37 cellular contexts compared by ENCODE assay signal in the genomic region with DNA sequence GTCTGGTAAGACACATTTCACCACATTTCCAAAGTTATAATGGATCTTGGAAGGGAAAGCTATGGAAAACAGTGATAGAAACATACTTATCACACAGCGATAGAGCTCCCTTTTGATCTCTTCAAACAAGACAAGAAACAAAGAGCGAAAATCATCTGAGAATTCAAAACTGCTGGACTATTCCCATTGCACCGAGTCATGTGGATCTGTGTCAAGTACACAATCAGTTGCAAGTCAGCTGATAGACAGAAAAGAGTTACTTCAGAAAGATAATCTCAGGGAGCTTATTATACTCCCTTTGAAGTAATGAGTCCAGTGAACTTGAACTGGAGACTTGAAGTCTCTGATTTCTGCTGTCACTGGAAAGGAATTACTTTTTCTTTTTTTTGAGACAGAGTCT.
"Had no signal": no experiment of that assay in that cellular context is flagged by ENCODE, and none has a peak within 500 bp of the region (broad histone marks: within the 10 kb centered on the region; RNA-seq: fewer than 3 reads in every experiment).

No MANE protein-coding gene starts in this region.

- H3K36me3 ChIP-seq: ascending aorta, cardiac muscle cell, Peyer's patch had no signal

- H3K27ac Mint-ChIP-seq: activated CD4-positive, alpha-beta memory T cell treated with anti-CD3 and anti-CD28 coated beads, Interleukin-2, amount 10 ng/mL, durations not matched to agents 7 days and 5 days; activated naive CD4-positive, alpha-beta T cell treated with anti-CD3 and anti-CD28 coated beads, Interleukin-2, amount 50 U/mL, for 24 hours; activated naive CD8-positive, alpha-beta T cell treated with anti-CD3 and anti-CD28 coated beads, Interleukin-2, amount 10 ng/mL, durations not matched to agents 7 days and 5 days; activated T-cell treated with anti-CD3 and anti-CD28 coated beads, Interleukin-2, amount 50 U/mL, for 72 hours; activated T-helper 2 cell treated with anti-CD3 and anti-CD28 coated beads, Interferon-gamma antibody, Interleukin-2, Interleukin-4, amounts not matched to agents 10 μg/mL and 5 μg/mL and 100 μg/mL, durations not matched to agents 14 hours and 24 hours and 36 hours had no signal

- DNase-seq: activated CD4-positive, alpha-beta memory T cell treated with anti-CD3 and anti-CD28 coated beads, Interleukin-2, amount 10 ng/mL, durations not matched to agents 7 days and 5 days; activated CD4-positive, alpha-beta T cell treated with anti-CD3 and anti-CD28 coated beads for 1 hour; activated CD4-positive, alpha-beta T cell treated with anti-CD3 and anti-CD28 coated beads for 48 hours; activated CD4-positive, CD25-positive, alpha-beta regulatory T cell; activated gamma-delta T cell; activated naive CD4-positive, alpha-beta T cell treated with Interleukin-2 at 50 U/mL for 16 hours; activated naive CD8-positive, alpha-beta T cell treated with anti-CD3 and anti-CD28 coated beads, Interleukin-2, amount 10 ng/mL, durations not matched to agents 7 days and 5 days; activated T-cell treated with anti-CD3 and anti-CD28 coated beads, Interleukin-2, amount 50 U/mL, for 1 hour; activated T-cell treated with anti-CD3 and anti-CD28 coated beads, Interleukin-2, amount 50 U/mL, for 72 hours; amygdala; Karpas-422; KBM-7; NCI-H1048; NCI-H146; NCI-H187; NCI-H2029 treated with DMSO at 0.1 percent for 48 hours; NCI-H2107; NCI-H2171; NCI-H510A; NCI-H526; NCI-H748 treated with DMSO at 0.1 percent for 48 hours; NK-92 treated with Interleukin-12 subunit alpha and Interleukin-12 subunit beta, amount 100 ng/mL, for 24 hours; PC-3; Peyer's patch; SIG-M5; SW 1271; T-helper 1 cell; T-helper 2 cell; T-helper 9 cell had no signal

- H3K9me3 Mint-ChIP-seq: activated CD4-positive, alpha-beta memory T cell treated with anti-CD3 and anti-CD28 coated beads, Interleukin-2, amount 10 ng/mL, durations not matched to agents 7 days and 5 days; activated naive CD4-positive, alpha-beta T cell treated with anti-CD3 and anti-CD28 coated beads, Interleukin-2, amount 50 U/mL, for 24 hours; central memory CD8-positive, alpha-beta T cell had no signal

- H3K4me3 ChIP-seq: ascending aorta, cardiac muscle cell, Peyer's patch had no signal

- H3K9me3 ChIP-seq: ascending aorta, Peyer's patch had no signal

- H3K27me3 ChIP-seq: ascending aorta, cardiac muscle cell, Peyer's patch had no signal

- H3K4me3 Mint-ChIP-seq: activated CD4-positive, alpha-beta memory T cell treated with anti-CD3 and anti-CD28 coated beads, Interleukin-2, amount 10 ng/mL, durations not matched to agents 7 days and 5 days; activated naive CD4-positive, alpha-beta T cell treated with anti-CD3 and anti-CD28 coated beads, Interleukin-2, amount 50 U/mL, for 24 hours; activated naive CD8-positive, alpha-beta T cell treated with anti-CD3 and anti-CD28 coated beads, Interleukin-2, amount 10 ng/mL, durations not matched to agents 7 days and 5 days; activated T-cell treated with anti-CD3 and anti-CD28 coated beads, Interleukin-2, amount 50 U/mL, for 72 hours; central memory CD8-positive, alpha-beta T cell had no signal

- H3K27me3 Mint-ChIP-seq: activated CD4-positive, alpha-beta memory T cell treated with anti-CD3 and anti-CD28 coated beads, Interleukin-2, amount 10 ng/mL, durations not matched to agents 7 days and 5 days; activated naive CD4-positive, alpha-beta T cell treated with anti-CD3 and anti-CD28 coated beads, Interleukin-2, amount 50 U/mL, for 24 hours; activated naive CD8-positive, alpha-beta T cell treated with anti-CD3 and anti-CD28 coated beads, Interleukin-2, amount 10 ng/mL, durations not matched to agents 7 days and 5 days; central memory CD8-positive, alpha-beta T cell had no signal

- H3K4me1 ChIP-seq: ascending aorta had no signal

- H3K27ac ChIP-seq: ascending aorta, cardiac muscle cell, Peyer's patch, RWPE1, VCaP had no signal

- ATAC-seq: activated T-cell treated with anti-CD3 and anti-CD28 coated beads, Interleukin-2, amount 50 U/mL, for 72 hours; PC-3; Right ventricle myocardium inferior had no signal
